Comparison of ENCODE assay signal across 8 cellular contexts in the genomic region with DNA sequence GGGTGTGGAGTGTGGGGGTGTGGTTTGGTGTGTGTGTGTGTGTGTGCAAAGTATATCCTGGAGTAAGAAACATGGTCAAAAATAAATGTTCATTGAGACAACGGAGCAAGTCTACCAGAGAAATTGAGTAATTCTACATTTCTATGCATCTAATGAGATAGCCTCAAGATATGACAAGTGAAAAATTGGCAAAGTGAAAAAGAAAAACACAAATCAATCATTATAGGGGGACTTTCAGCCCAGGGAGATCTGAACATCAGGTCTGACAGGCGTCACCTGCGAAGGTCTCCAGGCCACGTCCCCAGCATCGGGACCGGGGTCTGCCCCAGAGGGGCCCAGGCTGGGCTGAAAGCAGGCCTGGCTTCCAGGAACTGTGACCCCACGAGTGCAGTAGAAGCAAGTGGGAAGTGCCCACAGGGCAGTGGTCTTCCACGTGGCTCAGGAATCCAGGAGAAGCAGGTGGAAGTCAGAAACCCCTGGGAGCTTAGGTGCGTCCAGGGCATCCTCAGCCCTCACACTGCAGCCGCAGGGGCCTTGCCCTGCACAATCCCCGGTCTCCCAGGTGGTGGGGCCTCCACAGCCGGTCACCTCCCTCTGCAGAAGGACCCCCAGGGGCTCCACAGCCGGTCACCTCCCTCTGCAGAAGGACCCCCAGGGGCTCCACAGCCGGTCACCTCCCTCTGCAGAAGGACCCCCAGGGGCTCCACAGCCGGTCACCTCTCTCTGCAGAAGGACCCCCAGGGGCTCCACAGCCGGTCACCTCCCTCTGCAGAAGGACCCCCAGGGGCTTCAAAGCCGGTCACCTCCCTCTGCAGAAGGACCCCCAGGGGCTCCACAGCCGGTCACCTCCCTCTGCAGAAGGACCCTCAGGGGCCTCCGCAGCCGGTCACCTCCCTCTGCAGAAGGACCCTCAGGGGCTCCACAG. TPM values are rescaled to one million over a fixed set of nuclear protein-coding genes. Genes with fewer than 3 reads are reported as not detected.
A peak's percentile ranks its signal among the peaks of the same experiment; 100 is the strongest.
DNase-seq lines count a peak whose midpoint lies in the region; ATAC-seq and TF ChIP-seq lines count a peak whose summit lies in the region.
"Not testable (repeated sequence)": the region's sequence is repeated elsewhere in the genome, so short reads cannot be mapped to it uniquely, and the experiment has no call there.

No MANE protein-coding gene starts in this region.

- TF ChIP-seq EP300 in suprapubic skin (IDR thresholded peaks at IDR 0.05), result not testable (repeated sequence)

- not testable (repeated sequence) for H3K9me3 ChIP-seq in BE2C, left lung, neutrophil, suprapubic skin

- H3K4me3 ChIP-seq in BE2C (ENCODE audit: low read depth, low read length); fibroblast of the aortic adventitia (ENCODE audit: low read depth, low read length); left lung; neutrophil (ENCODE audit: low read depth in 1 of 2, low read length in 1 of 2); suprapubic skin: not testable (repeated sequence)

- intact Hi-C loops in left lung (cut with DNase I), result not testable (repeated sequence)

- not testable (repeated sequence) for H3K4me1 ChIP-seq in BE2C; left lung; neutrophil (ENCODE audit: control insufficient read depth in 1 of 2, insufficient read depth in 1 of 2, low read depth in 1 of 2, low read length in 1 of 2); suprapubic skin

- DNase-seq in BE2C (peak; percentile 11), NCI-H748 (lab: John Stamatoyannopoulos, UW; ENCODE audit: unreplicated experiment) (peak; percentile 6), fibroblast of the aortic adventitia (ENCODE audit: low read depth) (peak; percentile 4), left lung (peak; percentile 19 to 55), suprapubic skin (ENCODE audit: low spot score in 2 of 2) (peak; percentile 33 to 70)
- peak; percentile 7 for DNase-seq in activated CD8-positive, alpha-beta memory T cell treated with anti-CD3 and anti-CD28 coated beads, Interleukin-2, amount 50 U/mL, for 4 hours
- not testable (repeated sequence) for DNase-seq in activated naive CD8-positive, alpha-beta T cell treated with anti-CD3 and anti-CD28 coated beads, Interleukin-2, amount 10 ng/mL, durations not matched to agents 7 days and 5 days

- not testable (repeated sequence) for H3K4me3 Mint-ChIP-seq in activated naive CD8-positive, alpha-beta T cell treated with anti-CD3 and anti-CD28 coated beads, Interleukin-2, amount 10 ng/mL, durations not matched to agents 7 days and 5 days

- TF ChIP-seq POLR2A in suprapubic skin (IDR thresholded peaks at IDR 0.05), result not testable (repeated sequence)

- not testable (repeated sequence) for H3K9me3 Mint-ChIP-seq in activated naive CD8-positive, alpha-beta T cell treated with anti-CD3 and anti-CD28 coated beads, Interleukin-2, amount 10 ng/mL, durations not matched to agents 7 days and 5 days

- WGBS in suprapubic skin, result 79% methylated on average over 8 of the region's 20 CpGs

- POLR2A ChIA-PET in activated naive CD8-positive, alpha-beta T cell treated with anti-CD3 and anti-CD28 coated beads, Interleukin-2, amount 10 ng/mL, durations not matched to agents 7 days and 5 days (lab: Charles Lee), result not testable (repeated sequence)

- H3K36me3 Mint-ChIP-seq in activated naive CD8-positive, alpha-beta T cell treated with anti-CD3 and anti-CD28 coated beads, Interleukin-2, amount 10 ng/mL, durations not matched to agents 7 days and 5 days, result not testable (repeated sequence)

- not testable (repeated sequence) for H3K4me1 Mint-ChIP-seq in activated naive CD8-positive, alpha-beta T cell treated with anti-CD3 and anti-CD28 coated beads, Interleukin-2, amount 10 ng/mL, durations not matched to agents 7 days and 5 days

- H3K27ac Mint-ChIP-seq in activated naive CD8-positive, alpha-beta T cell treated with anti-CD3 and anti-CD28 coated beads, Interleukin-2, amount 10 ng/mL, durations not matched to agents 7 days and 5 days, result not testable (repeated sequence)

- peak; percentile 22 for ATAC-seq in activated naive CD8-positive, alpha-beta T cell treated with anti-CD3 and anti-CD28 coated beads, Interleukin-2, amount 10 ng/mL, durations not matched to agents 7 days and 5 days (ENCODE audit: low read depth)
- not testable (repeated sequence) for ATAC-seq in left lung

- not testable (repeated sequence) for H3K27me3 Mint-ChIP-seq in activated naive CD8-positive, alpha-beta T cell treated with anti-CD3 and anti-CD28 coated beads, Interleukin-2, amount 10 ng/mL, durations not matched to agents 7 days and 5 days

- not testable (repeated sequence) for H3K36me3 ChIP-seq in BE2C
- H3K36me3 ChIP-seq in left lung, result peaks cover 0 to 25% of the 10 kb centered on the region in 2 donors
- H3K36me3 ChIP-seq in neutrophil, result peaks cover 54% of the 10 kb centered on the region
- H3K36me3 ChIP-seq in suprapubic skin, result peaks cover 48% of the 10 kb centered on the region

- not testable (repeated sequence) for H3K27ac ChIP-seq in left lung, suprapubic skin
- peak overlapping the region; percentile 45 for H3K27ac ChIP-seq in neutrophil

- H3K27me3 ChIP-seq in BE2C, result peaks cover 25% of the 10 kb centered on the region
- not testable (repeated sequence) for H3K27me3 ChIP-seq in left lung, neutrophil, suprapubic skin

- TF ChIP-seq CTCF in BE2C (IDR thresholded peaks at IDR 0.05; ENCODE audit: low read depth, low read length); fibroblast of the aortic adventitia (IDR thresholded peaks at IDR 0.05; ENCODE audit: insufficient read depth, low read length); left lung (IDR thresholded peaks at IDR 0.05); neutrophil (IDR thresholded peaks at IDR 0.05); suprapubic skin (IDR thresholded peaks at IDR 0.05): not testable (repeated sequence)

RNA-seq across cellular contexts. Expression of a gene that starts 40.9 kb away (rescaled TPM):
- 63.1 TPM for polyA plus RNA-seq in BE2C (2012; ENCODE audit: insufficient read depth, insufficient read length, low read depth)
- 10 to 100 TPM; 34.3 to 38.4 TPM for total RNA-seq in activated naive CD8-positive, alpha-beta T cell treated with anti-CD3 and anti-CD28 coated beads, Interleukin-2, amount 10 ng/mL, durations not matched to agents 7 days and 5 days
- total RNA-seq in fibroblast of the aortic adventitia (ENCODE audit: low replicate concordance) (2.2 and 7.4 TPM in 2 replicates), left lung (10 to 100 TPM; 32.7 to 50.4 TPM), suprapubic skin (1 to 10 TPM; 7.0 to 9.8 (median 7.9) TPM)
